1 cellular context compared by ENCODE assay signal in the genomic region with DNA sequence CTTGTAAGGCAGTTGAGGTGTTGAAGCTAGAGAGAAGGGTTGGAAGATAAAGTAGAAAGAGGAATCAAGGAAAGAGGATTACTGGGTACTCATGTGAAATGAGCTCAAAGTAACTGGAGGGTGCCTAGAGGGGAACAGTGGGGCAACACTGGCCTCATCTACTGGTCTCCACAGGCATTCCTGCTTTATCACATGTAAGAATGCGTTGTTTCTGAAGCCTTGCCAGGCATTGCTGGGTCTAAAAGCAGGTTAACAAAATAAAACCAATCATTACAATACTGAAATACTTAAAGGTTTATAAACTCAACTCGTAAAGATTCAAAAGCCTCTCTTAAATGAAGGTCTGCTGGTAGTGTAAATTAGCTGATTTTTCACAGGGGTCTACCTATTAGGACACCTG.
TF ChIP-seq lines count a peak whose summit lies in the region.

No MANE protein-coding gene starts in this region.

TF ChIP-seq in GM23338, 12 proteins besides CTCF, POLR2A, EP300 and RAD21:
- no peak for TF ChIP-seq ZNF331 (CRISPR knock-in tag; IDR thresholded peaks at IDR 0.05; ENCODE audit: low read depth)
- TF ChIP-seq CREB1 (CRISPR knock-in tag; IDR thresholded peaks at IDR 0.05; ENCODE audit: low read depth) = no peak
- TF ChIP-seq JUNB (IDR thresholded peaks at IDR 0.05; ENCODE audit: unreplicated experiment) = no peak
- no peak for TF ChIP-seq POLR2AphosphoS5 (IDR thresholded peaks at IDR 0.05; ENCODE audit: low read depth)
- no peak for TF ChIP-seq STAT1 (IDR thresholded peaks at IDR 0.05; ENCODE audit: unreplicated experiment)
- TF ChIP-seq, protein P1, sequence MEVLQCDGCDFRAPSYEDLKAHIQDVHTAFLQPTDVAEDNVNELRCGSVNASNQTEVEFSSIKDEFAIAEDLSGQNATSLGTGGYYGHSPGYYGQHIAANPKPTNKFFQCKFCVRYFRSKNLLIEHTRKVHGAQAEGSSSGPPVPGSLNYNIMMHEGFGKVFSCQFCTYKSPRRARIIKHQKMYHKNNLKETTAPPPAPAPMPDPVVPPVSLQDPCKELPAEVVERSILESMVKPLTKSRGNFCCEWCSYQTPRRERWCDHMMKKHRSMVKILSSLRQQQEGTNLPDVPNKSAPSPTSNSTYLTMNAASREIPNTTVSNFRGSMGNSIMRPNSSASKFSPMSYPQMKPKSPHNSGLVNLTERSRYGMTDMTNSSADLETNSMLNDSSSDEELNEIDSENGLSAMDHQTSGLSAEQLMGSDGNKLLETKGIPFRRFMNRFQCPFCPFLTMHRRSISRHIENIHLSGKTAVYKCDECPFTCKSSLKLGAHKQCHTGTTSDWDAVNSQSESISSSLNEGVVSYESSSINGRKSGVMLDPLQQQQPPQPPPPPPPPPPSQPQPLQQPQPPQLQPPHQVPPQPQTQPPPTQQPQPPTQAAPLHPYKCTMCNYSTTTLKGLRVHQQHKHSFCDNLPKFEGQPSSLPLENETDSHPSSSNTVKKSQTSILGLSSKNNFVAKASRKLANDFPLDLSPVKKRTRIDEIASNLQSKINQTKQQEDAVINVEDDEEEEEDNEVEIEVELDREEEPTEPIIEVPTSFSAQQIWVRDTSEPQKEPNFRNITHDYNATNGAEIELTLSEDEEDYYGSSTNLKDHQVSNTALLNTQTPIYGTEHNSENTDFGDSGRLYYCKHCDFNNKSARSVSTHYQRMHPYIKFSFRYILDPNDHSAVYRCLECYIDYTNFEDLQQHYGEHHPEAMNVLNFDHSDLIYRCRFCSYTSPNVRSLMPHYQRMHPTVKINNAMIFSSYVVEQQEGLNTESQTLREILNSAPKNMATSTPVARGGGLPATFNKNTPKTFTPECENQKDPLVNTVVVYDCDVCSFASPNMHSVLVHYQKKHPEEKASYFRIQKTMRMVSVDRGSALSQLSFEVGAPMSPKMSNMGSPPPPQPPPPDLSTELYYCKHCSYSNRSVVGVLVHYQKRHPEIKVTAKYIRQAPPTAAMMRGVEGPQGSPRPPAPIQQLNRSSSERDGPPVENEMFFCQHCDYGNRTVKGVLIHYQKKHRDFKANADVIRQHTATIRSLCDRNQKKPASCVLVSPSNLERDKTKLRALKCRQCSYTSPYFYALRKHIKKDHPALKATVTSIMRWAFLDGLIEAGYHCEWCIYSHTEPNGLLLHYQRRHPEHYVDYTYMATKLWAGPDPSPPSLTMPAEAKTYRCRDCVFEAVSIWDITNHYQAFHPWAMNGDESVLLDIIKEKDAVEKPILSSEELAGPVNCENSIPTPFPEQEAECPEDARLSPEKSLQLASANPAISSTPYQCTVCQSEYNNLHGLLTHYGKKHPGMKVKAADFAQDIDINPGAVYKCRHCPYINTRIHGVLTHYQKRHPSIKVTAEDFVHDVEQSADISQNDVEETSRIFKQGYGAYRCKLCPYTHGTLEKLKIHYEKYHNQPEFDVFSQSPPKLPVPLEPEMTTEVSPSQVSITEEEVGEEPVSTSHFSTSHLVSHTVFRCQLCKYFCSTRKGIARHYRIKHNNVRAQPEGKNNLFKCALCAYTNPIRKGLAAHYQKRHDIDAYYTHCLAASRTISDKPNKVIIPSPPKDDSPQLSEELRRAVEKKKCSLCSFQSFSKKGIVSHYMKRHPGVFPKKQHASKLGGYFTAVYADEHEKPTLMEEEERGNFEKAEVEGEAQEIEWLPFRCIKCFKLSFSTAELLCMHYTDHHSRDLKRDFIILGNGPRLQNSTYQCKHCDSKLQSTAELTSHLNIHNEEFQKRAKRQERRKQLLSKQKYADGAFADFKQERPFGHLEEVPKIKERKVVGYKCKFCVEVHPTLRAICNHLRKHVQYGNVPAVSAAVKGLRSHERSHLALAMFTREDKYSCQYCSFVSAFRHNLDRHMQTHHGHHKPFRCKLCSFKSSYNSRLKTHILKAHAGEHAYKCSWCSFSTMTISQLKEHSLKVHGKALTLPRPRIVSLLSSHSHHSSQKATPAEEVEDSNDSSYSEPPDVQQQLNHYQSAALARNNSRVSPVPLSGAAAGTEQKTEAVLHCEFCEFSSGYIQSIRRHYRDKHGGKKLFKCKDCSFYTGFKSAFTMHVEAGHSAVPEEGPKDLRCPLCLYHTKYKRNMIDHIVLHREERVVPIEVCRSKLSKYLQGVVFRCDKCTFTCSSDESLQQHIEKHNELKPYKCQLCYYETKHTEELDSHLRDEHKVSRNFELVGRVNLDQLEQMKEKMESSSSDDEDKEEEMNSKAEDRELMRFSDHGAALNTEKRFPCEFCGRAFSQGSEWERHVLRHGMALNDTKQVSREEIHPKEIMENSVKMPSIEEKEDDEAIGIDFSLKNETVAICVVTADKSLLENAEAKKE (CRISPR knock-in tag; IDR thresholded peaks at IDR 0.05) = no peak
- TF ChIP-seq EZH2phosphoT487 (IDR thresholded peaks at IDR 0.05; ENCODE audit: unreplicated experiment) = no peak
- TF ChIP-seq ZNF114 (CRISPR knock-in tag; IDR thresholded peaks at IDR 0.05) = no peak
- TF ChIP-seq, protein P2, sequence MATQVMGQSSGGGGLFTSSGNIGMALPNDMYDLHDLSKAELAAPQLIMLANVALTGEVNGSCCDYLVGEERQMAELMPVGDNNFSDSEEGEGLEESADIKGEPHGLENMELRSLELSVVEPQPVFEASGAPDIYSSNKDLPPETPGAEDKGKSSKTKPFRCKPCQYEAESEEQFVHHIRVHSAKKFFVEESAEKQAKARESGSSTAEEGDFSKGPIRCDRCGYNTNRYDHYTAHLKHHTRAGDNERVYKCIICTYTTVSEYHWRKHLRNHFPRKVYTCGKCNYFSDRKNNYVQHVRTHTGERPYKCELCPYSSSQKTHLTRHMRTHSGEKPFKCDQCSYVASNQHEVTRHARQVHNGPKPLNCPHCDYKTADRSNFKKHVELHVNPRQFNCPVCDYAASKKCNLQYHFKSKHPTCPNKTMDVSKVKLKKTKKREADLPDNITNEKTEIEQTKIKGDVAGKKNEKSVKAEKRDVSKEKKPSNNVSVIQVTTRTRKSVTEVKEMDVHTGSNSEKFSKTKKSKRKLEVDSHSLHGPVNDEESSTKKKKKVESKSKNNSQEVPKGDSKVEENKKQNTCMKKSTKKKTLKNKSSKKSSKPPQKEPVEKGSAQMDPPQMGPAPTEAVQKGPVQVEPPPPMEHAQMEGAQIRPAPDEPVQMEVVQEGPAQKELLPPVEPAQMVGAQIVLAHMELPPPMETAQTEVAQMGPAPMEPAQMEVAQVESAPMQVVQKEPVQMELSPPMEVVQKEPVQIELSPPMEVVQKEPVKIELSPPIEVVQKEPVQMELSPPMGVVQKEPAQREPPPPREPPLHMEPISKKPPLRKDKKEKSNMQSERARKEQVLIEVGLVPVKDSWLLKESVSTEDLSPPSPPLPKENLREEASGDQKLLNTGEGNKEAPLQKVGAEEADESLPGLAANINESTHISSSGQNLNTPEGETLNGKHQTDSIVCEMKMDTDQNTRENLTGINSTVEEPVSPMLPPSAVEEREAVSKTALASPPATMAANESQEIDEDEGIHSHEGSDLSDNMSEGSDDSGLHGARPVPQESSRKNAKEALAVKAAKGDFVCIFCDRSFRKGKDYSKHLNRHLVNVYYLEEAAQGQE (IDR thresholded peaks at IDR 0.05; ENCODE audit: unreplicated experiment) = no peak
- TF ChIP-seq, protein P3, sequence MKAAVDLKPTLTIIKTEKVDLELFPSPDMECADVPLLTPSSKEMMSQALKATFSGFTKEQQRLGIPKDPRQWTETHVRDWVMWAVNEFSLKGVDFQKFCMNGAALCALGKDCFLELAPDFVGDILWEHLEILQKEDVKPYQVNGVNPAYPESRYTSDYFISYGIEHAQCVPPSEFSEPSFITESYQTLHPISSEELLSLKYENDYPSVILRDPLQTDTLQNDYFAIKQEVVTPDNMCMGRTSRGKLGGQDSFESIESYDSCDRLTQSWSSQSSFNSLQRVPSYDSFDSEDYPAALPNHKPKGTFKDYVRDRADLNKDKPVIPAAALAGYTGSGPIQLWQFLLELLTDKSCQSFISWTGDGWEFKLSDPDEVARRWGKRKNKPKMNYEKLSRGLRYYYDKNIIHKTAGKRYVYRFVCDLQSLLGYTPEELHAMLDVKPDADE (IDR thresholded peaks at IDR 0.05) = no peak
- no peak for TF ChIP-seq EZH2 (IDR thresholded peaks at IDR 0.05; ENCODE audit: low read depth, unreplicated experiment)
- no peak for TF ChIP-seq NANOG (IDR thresholded peaks at IDR 0.05; ENCODE audit: borderline replicate concordance)
